ENCODE assay signal across 10 cellular contexts in genomic region chr11:72686639-72687215, GRCh38. TPM values are rescaled to one million over a fixed set of nuclear protein-coding genes. Genes with fewer than 3 reads are reported as not detected.
A peak's percentile ranks its signal among the peaks of the same experiment; 100 is the strongest.
DNase-seq lines count a peak whose midpoint lies in the region; ATAC-seq and TF ChIP-seq lines count a peak whose summit lies in the region.
"Had no signal": no experiment of that assay in that cellular context is flagged by ENCODE, and none has a peak within 500 bp of the region (broad histone marks: within the 10 kb centered on the region; RNA-seq: fewer than 3 reads in every experiment).

No MANE protein-coding gene starts in this region.

- intact Hi-C loops in left ventricle myocardium superior (cut with micrococcal nuclease) (no loop called here), OCI-LY7 (cut with micrococcal nuclease; ENCODE audit: unreplicated experiment) (no loop called here), dorsolateral prefrontal cortex (cut with DNase I) (loop anchor here in 1 of 2 donors (5.0 kb wide), 1 partner anchor 34 kb away; no protein-coding TSS in a partner anchor)

- H4K20me1 ChIP-seq in OCI-LY7 (ENCODE audit: insufficient read depth, low read length) = no peaks in the 10 kb centered on the region

- H3K79me2 ChIP-seq in OCI-LY7 (ENCODE audit: insufficient read depth, low read depth, low read length) = no peaks in the 10 kb centered on the region

- POLR2A ChIA-PET in activated CD4-positive, alpha-beta T cell treated with anti-CD3 and anti-CD28 coated beads, Interleukin-2, amount 10 ng/mL, durations not matched to agents 7 days and 5 days (lab: Charles Lee) = no interaction called here
- POLR2A ChIA-PET in OCI-LY7 (lab: Charles Lee) = interaction anchor here (0.9 kb wide), 1 partner anchor 106 kb away, joined by 3 read pairs; no protein-coding TSS in a partner anchor

- DNase-seq in activated CD4-positive, alpha-beta T cell treated with anti-CD3 and anti-CD28 coated beads, Interleukin-2, amount 10 ng/mL, durations not matched to agents 7 days and 5 days = no peak
- DNase-seq in activated CD4-positive, alpha-beta T cell treated with anti-CD3 and anti-CD28 coated beads, Interleukin-2, amount 50 U/mL, for 48 hours = no peak
- DNase-seq in left ventricle myocardium superior (no peak), OCI-LY7 (ENCODE audit: low spot score) (no peak), dorsolateral prefrontal cortex (no peak)
- no peak for DNase-seq in stimulated activated naive B cell treated with anti-CD40 and anti-IgM and Interleukin-4, amounts not matched to agents 10 μg/mL and 1 μg/mL and 100 μg/mL, for 72 hours
- DNase-seq: NCI-H1436 treated with DMSO at 0.1 percent for 48 hours had no signal

- peak overlapping the region; percentile 78 for H3K27ac Mint-ChIP-seq in activated CD4-positive, alpha-beta T cell treated with anti-CD3 and anti-CD28 coated beads, Interleukin-2, amount 10 ng/mL, durations not matched to agents 7 days and 5 days
- peak overlapping the region; percentile 76 for H3K27ac Mint-ChIP-seq in activated naive CD8-positive, alpha-beta T cell
- H3K27ac Mint-ChIP-seq in stimulated activated naive B cell treated with anti-CD40 and anti-IgM and Interleukin-4, amounts not matched to agents 10 μg/mL and 1 μg/mL and 100 μg/mL, for 72 hours = peak overlapping the region; percentile 74

- H3K27ac ChIP-seq in OCI-LY7 (ENCODE audit: low read depth, low read length, poor library complexity, severe bottlenecking) (no peak overlapping the region), dorsolateral prefrontal cortex (peak overlapping the region in 24 of 59 donors; percentile 0 to 69 (median 36))
- H3K27ac ChIP-seq: A549 had no signal

- peaks cover 24% of the 10 kb centered on the region; the same call in 1 of the 2 replicates for H3K36me3 ChIP-seq in OCI-LY7 (ENCODE audit: insufficient read depth, low read length)

- no peak overlapping the region for H2AFZ ChIP-seq in OCI-LY7 (ENCODE audit: low read length)

- TF ChIP-seq CTCF in OCI-LY7 (conservative IDR thresholded peaks at IDR 0.05; ENCODE audit: low read length) (no peak), dorsolateral prefrontal cortex (IDR thresholded peaks at IDR 0.05 in 54 of 56, conservative IDR thresholded peaks at IDR 0.05 in 2 of 56; ENCODE audit: low read depth in 1 of 56, partially characterized antibody in 56 of 56) (no peak)

- no peak overlapping the region for H3K4me3 Mint-ChIP-seq in activated CD4-positive, alpha-beta T cell treated with anti-CD3 and anti-CD28 coated beads, Interleukin-2, amount 10 ng/mL, durations not matched to agents 7 days and 5 days
- peak overlapping the region; percentile 30 for H3K4me3 Mint-ChIP-seq in activated naive CD8-positive, alpha-beta T cell
- no peak overlapping the region for H3K4me3 Mint-ChIP-seq in stimulated activated naive B cell treated with anti-CD40 and anti-IgM and Interleukin-4, amounts not matched to agents 10 μg/mL and 1 μg/mL and 100 μg/mL, for 72 hours

- no peaks in the 10 kb centered on the region for H3K27me3 ChIP-seq in dorsolateral prefrontal cortex

- no peaks in the 10 kb centered on the region for H3K9me2 ChIP-seq in OCI-LY7 (ENCODE audit: insufficient read depth, low read length)

- H3K4me2 ChIP-seq in OCI-LY7 (ENCODE audit: low read length) = no peak overlapping the region
- H3K4me2 ChIP-seq: A549 had no signal

- ATAC-seq in left ventricle myocardium superior (peak; percentile 24), GM19351 (IDR thresholded peaks at IDR 0.05; ENCODE audit: unreplicated experiment) (no peak)
- no peak for ATAC-seq in stimulated activated naive B cell treated with anti-CD40 and anti-IgM and Interleukin-4, amounts not matched to agents 10 μg/mL and 1 μg/mL and 100 μg/mL, for 72 hours (replicated peaks)
- ATAC-seq: A549 had no signal

- no peaks in the 10 kb centered on the region for H3K4me1 ChIP-seq in OCI-LY7 (ENCODE audit: insufficient read depth, low read length, poor library complexity, severe bottlenecking)

- H3K9me3 Mint-ChIP-seq in activated CD4-positive, alpha-beta T cell treated with anti-CD3 and anti-CD28 coated beads, Interleukin-2, amount 10 ng/mL, durations not matched to agents 7 days and 5 days = no peaks in the 10 kb centered on the region
- no peaks in the 10 kb centered on the region for H3K9me3 Mint-ChIP-seq in activated naive CD8-positive, alpha-beta T cell (ENCODE audit: low read depth)
- no peaks in the 10 kb centered on the region for H3K9me3 Mint-ChIP-seq in stimulated activated naive B cell treated with anti-CD40 and anti-IgM and Interleukin-4, amounts not matched to agents 10 μg/mL and 1 μg/mL and 100 μg/mL, for 72 hours

- peaks cover 29% of the 10 kb centered on the region for H3K36me3 Mint-ChIP-seq in activated CD4-positive, alpha-beta T cell treated with anti-CD3 and anti-CD28 coated beads, Interleukin-2, amount 10 ng/mL, durations not matched to agents 7 days and 5 days (ENCODE audit: low read depth)
- H3K36me3 Mint-ChIP-seq in activated naive CD8-positive, alpha-beta T cell = no peaks in the 10 kb centered on the region
- peaks cover 43 to 50% of the 10 kb centered on the region in 2 donors for H3K36me3 Mint-ChIP-seq in stimulated activated naive B cell treated with anti-CD40 and anti-IgM and Interleukin-4, amounts not matched to agents 10 μg/mL and 1 μg/mL and 100 μg/mL, for 72 hours

- CTCF ChIA-PET in activated CD4-positive, alpha-beta T cell treated with anti-CD3 and anti-CD28 coated beads, Interleukin-2, amount 10 ng/mL, durations not matched to agents 7 days and 5 days (lab: Charles Lee) = no interaction called here
- CTCF ChIA-PET in OCI-LY7 (lab: Charles Lee; ENCODE audit: unreplicated experiment) = no interaction called here

- H3K4me3 ChIP-seq in OCI-LY7 (ENCODE audit: low read depth, low read length, poor library complexity, severe bottlenecking) (no peak overlapping the region), dorsolateral prefrontal cortex (no peak overlapping the region)
- H3K4me3 ChIP-seq: A549 had no signal

- no peaks in the 10 kb centered on the region for H3K9me3 ChIP-seq in OCI-LY7 (ENCODE audit: low read length)
- H3K9me3 ChIP-seq: A549 had no signal

- BruUV-seq in OCI-LY7 (replicated peaks; lab: Mats Ljungman, UMichigan) = no TSS peak

- H3K4me1 Mint-ChIP-seq in activated CD4-positive, alpha-beta T cell treated with anti-CD3 and anti-CD28 coated beads, Interleukin-2, amount 10 ng/mL, durations not matched to agents 7 days and 5 days = peaks cover 47% of the 10 kb centered on the region
- peaks cover 15% of the 10 kb centered on the region for H3K4me1 Mint-ChIP-seq in activated naive CD8-positive, alpha-beta T cell (ENCODE audit: low read depth)
- H3K4me1 Mint-ChIP-seq in stimulated activated naive B cell treated with anti-CD40 and anti-IgM and Interleukin-4, amounts not matched to agents 10 μg/mL and 1 μg/mL and 100 μg/mL, for 72 hours = peaks cover 14 to 26% of the 10 kb centered on the region in 2 donors

- no peaks in the 10 kb centered on the region for H3K27me3 Mint-ChIP-seq in activated CD4-positive, alpha-beta T cell treated with anti-CD3 and anti-CD28 coated beads, Interleukin-2, amount 10 ng/mL, durations not matched to agents 7 days and 5 days
- H3K27me3 Mint-ChIP-seq in activated naive CD8-positive, alpha-beta T cell = no peaks in the 10 kb centered on the region
- no peaks in the 10 kb centered on the region for H3K27me3 Mint-ChIP-seq in stimulated activated naive B cell treated with anti-CD40 and anti-IgM and Interleukin-4, amounts not matched to agents 10 μg/mL and 1 μg/mL and 100 μg/mL, for 72 hours

RNA-seq across cellular contexts. Expression of gene PDE2A, which starts 12.5 kb away (rescaled TPM):
- under 1 TPM; 0.40 to 0.48 TPM for total RNA-seq in activated CD4-positive, alpha-beta T cell treated with anti-CD3 and anti-CD28 coated beads, Interleukin-2, amount 10 ng/mL, durations not matched to agents 7 days and 5 days
- total RNA-seq in left ventricle myocardium superior = 30.0 TPM
- not detected in 2 replicates for total RNA-seq in OCI-LY7 (2014; rRNA removed; shearing (Covaris generic))
- total RNA-seq in OCI-LY7 (2022) = 0.68 TPM in 1 of 2 replicates, not detected in the other
- total RNA-seq in dorsolateral prefrontal cortex = 100 to 1,000 TPM in 119 of 120 experiments, 10 to 100 TPM in 1; 92.8 to 412 (median 240) TPM

Comparison
In these comparisons a context has a peak if more than half of its experiments do, and no peak if none do; other contexts are left out.
1. RNA of gene PDE2A, which starts 12.5 kb away (total RNA-seq): 92.8 to 412 TPM in dorsolateral prefrontal cortex and 30.0 TPM in left ventricle myocardium superior (single experiment); 0.68 TPM in OCI-LY7 and 0.40 to 0.48 TPM in activated CD4-positive, alpha-beta T cell treated with anti-CD3 and anti-CD28 coated beads, Interleukin-2, amount 10 ng/mL, durations not matched to agents 7 days and 5 days; every median in the first group is over 10 times any median in the second.
2. Peak in every context shown above with its lines, with median percentiles within 50 percentile points of each other: H3K27ac Mint-ChIP-seq.